8 cellular contexts compared by ENCODE assay signal in genomic region chr17:50064253-50064991, GRCh38. TPM values are rescaled to one million over a fixed set of nuclear protein-coding genes. Genes with fewer than 3 reads are reported as not detected.
DNase-seq lines count a peak whose midpoint lies in the region; ATAC-seq and TF ChIP-seq lines count a peak whose summit lies in the region.

No MANE protein-coding gene starts in this region.

- intact Hi-C loops in colonic mucosa (cut with DNase I): no loop called here
- intact Hi-C loops in uterus (cut with DNase I; ENCODE audit: low total_unique reads): no loop called here

- TF ChIP-seq CTCF in colonic mucosa (IDR thresholded peaks at IDR 0.05): no peak
- peak in 1 of 4 experiments; percentile 10 for TF ChIP-seq CTCF in uterus (IDR thresholded peaks at IDR 0.05)

- H3K36me3 ChIP-seq in colonic mucosa (peaks cover 7% of the 10 kb centered on the region), mesodermal cell (ENCODE audit: control insufficient read depth, insufficient read depth, low read length) (peaks cover 31% of the 10 kb centered on the region), uterus (no peaks in the 10 kb centered on the region)

- DNase-seq in SKM-1 treated with dmso at 0.1 percent for 144 hours (lab: John Stamatoyannopoulos, UW; ENCODE audit: unreplicated experiment) (peak; percentile 58), SKM-1 (lab: John Stamatoyannopoulos, UW; ENCODE audit: unreplicated experiment) (no peak), colonic mucosa (no peak), uterus (peak; percentile 75 to 90), iPS-NIHi11 (ENCODE audit: low spot score) (no peak)

- H3K9me3 ChIP-seq in colonic mucosa (no peaks in the 10 kb centered on the region), mesodermal cell (ENCODE audit: control insufficient read depth, low read length) (no peaks in the 10 kb centered on the region), uterus (no peaks in the 10 kb centered on the region)

- H3K9ac ChIP-seq in colonic mucosa (ENCODE audit: low read depth in 2 of 2, low read length in 2 of 2): no peak overlapping the region

- peaks cover 29% of the 10 kb centered on the region for H3K4me1 ChIP-seq in colonic mucosa
- H3K4me1 ChIP-seq in mesodermal cell (ENCODE audit: control insufficient read depth, insufficient read depth, low read length, poor library complexity, severe bottlenecking): peaks cover 69% of the 10 kb centered on the region
- H3K4me1 ChIP-seq in uterus: peaks cover 14 to 47% of the 10 kb centered on the region in 2 donors

- H3K27me3 ChIP-seq in colonic mucosa (no peaks in the 10 kb centered on the region), uterus (no peaks in the 10 kb centered on the region)

- WGBS in mesodermal cell (ENCODE audit: insufficient coverage in 2 of 2), 2 experiments: 62 to 74% methylated on average over 8 to 10 of the region's 20 CpGs

- H3K4me3 ChIP-seq in colonic mucosa (no peak overlapping the region), mesodermal cell (ENCODE audit: extremely low read depth, insufficient read depth, low read length, poor library complexity, severe bottlenecking) (no peak overlapping the region), uterus (no peak overlapping the region)

- ATAC-seq in HG02763 (IDR thresholded peaks at IDR 0.05; ENCODE audit: unreplicated experiment) (no peak), GM19324 (IDR thresholded peaks at IDR 0.05; ENCODE audit: low FRiP score, unreplicated experiment) (no peak)

- H3K27ac ChIP-seq in colonic mucosa (peak overlapping the region; percentile 53), mesodermal cell (ENCODE audit: low read depth, low read length, severe bottlenecking) (peak overlapping the region; percentile 89), uterus (peak overlapping the region; percentile 91 to 92)

- TF ChIP-seq POLR2A in uterus (IDR thresholded peaks at IDR 0.05): peak; percentile 16 to 30

RNA-seq across cellular contexts. Expression of gene ITGA3, which starts 8.5 kb away (rescaled TPM):
- total RNA-seq in colonic mucosa: 100 to 1,000 TPM; 111 to 116 TPM
- 108 TPM for polyA plus RNA-seq in mesodermal cell (2013, experiment 1 of 2)
- polyA plus RNA-seq in mesodermal cell (2013, experiment 2 of 2): 102 TPM
- total RNA-seq in uterus: 10 to 100 TPM; 14.3 to 73.1 (median 33.4) TPM

RNA-seq across cellular contexts. Expression of gene PDK2, which starts 30.7 kb away (rescaled TPM):
- total RNA-seq in colonic mucosa (10 to 100 TPM; 48.8 to 56.4 TPM), uterus (10 to 100 TPM; 12.9 to 62.6 (median 32.4) TPM)
- polyA plus RNA-seq in mesodermal cell (2013, experiment 1 of 2): 34.0 TPM
- 27.2 TPM for polyA plus RNA-seq in mesodermal cell (2013, experiment 2 of 2)

Comparison
In these comparisons a context has a peak if more than half of its experiments do, and no peak if none do; other contexts are left out.
1. DNase-seq: peak in SKM-1 treated with dmso at 0.1 percent for 144 hours (single experiment) and uterus (2 of 2); none in SKM-1 (single experiment), colonic mucosa (single experiment) and iPS-NIHi11 (single experiment).
2. Peak in every context shown above with its lines, with median percentiles within 50 percentile points of each other: H3K27ac ChIP-seq.